ENCODE assay signal across 21 cellular contexts in genomic region chr12:123040106-123040505, GRCh38.
"Had no signal": no experiment of that assay in that cellular context is flagged by ENCODE, and none has a peak within 500 bp of the region (broad histone marks: within the 10 kb centered on the region; RNA-seq: fewer than 3 reads in every experiment).

No MANE protein-coding gene starts in this region.

- DNase-seq: effector memory CD4-positive, alpha-beta T cell; foreskin fibroblast; head of caudate nucleus; left cardiac atrium; left ventricle myocardium inferior; lower lobe of right lung; nucleus accumbens; ovary; sigmoid colon; stimulated activated CD4-positive, alpha-beta T cell treated with anti-CD3 and anti-CD28 coated beads, Interleukin-2, amount 100 ng/mL, for 24 hours; stimulated activated CD4-positive, alpha-beta T cell treated with anti-CD3 and anti-CD28 coated beads, Interleukin-4, amount 100 ng/mL, for 4 hours; stimulated activated naive B cell treated with anti-CD40 and anti-IgM and Interleukin-4, amounts not matched to agents 10 μg/mL and 1 μg/mL and 100 μg/mL, for 72 hours; stimulated activated naive CD8-positive, alpha-beta T cell treated with anti-CD3 and anti-CD28 coated beads, Interleukin-15, amount 100 ng/mL, for 72 hours; testis had no signal

- H3K9me3 ChIP-seq: esophagus muscularis mucosa, left ventricle myocardium inferior, lower lobe of right lung, ovary, right atrium auricular region, sigmoid colon, testis, tibial nerve had no signal

- ATAC-seq: left cardiac atrium; lower lobe of right lung; natural killer cell treated with Interleukin-12 subunit alpha and Interleukin-12 subunit beta and Interleukin-15 and Interleukin-18, amount 100 ng/mL, for 72 hours; stimulated activated naive B cell treated with anti-CD40 and anti-IgM and Interleukin-4, amounts not matched to agents 10 μg/mL and 1 μg/mL and 100 μg/mL, for 72 hours; stimulated activated naive CD8-positive, alpha-beta T cell treated with anti-CD3 and anti-CD28 coated beads, Interleukin-15, amount 100 ng/mL, for 72 hours had no signal

- H3K27me3 ChIP-seq: esophagus muscularis mucosa, hepatocyte, neural progenitor cell, ovary, right atrium auricular region, sigmoid colon, testis, tibial nerve had no signal

- H2AFZ ChIP-seq: hepatocyte, neural progenitor cell had no signal

- H3K27ac ChIP-seq: hepatocyte, left ventricle myocardium inferior, lower lobe of right lung, neural progenitor cell, right atrium auricular region, skin epidermis, testis, tibial nerve had no signal

- H3K4me2 ChIP-seq: hepatocyte, neural progenitor cell had no signal

- H3K36me3 ChIP-seq: esophagus muscularis mucosa, left ventricle myocardium inferior, lower lobe of right lung, neural progenitor cell, ovary, right atrium auricular region, sigmoid colon, tibial nerve had no signal

- H3K9ac ChIP-seq: neural progenitor cell had no signal

- H3K4me3 ChIP-seq: esophagus muscularis mucosa, hepatocyte, left ventricle myocardium inferior, lower lobe of right lung, neural progenitor cell, ovary, right atrium auricular region, sigmoid colon, skin epidermis, testis, tibial nerve had no signal
